1 cellular context compared by ENCODE assay signal in the genomic region with DNA sequence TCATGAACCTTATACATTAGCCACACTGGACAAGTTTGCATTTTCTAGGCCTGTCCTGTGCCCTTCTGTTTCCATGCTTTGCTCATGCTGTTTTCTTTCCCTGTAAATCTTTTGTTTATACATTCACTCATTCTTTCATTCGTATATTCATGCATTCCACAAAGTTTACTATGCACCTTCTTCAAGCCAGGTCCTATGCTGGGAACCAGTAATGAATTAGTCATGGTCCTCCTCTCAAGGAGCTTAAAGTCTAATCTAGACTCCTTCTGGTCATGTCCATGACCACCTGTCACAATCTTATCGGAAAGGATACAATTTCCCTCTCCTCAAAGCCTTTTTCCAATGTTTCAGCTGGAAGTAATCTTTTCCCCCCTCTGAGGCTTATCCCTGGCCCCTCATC.
TF ChIP-seq lines count a peak whose summit lies in the region.

No MANE protein-coding gene starts in this region.

TF ChIP-seq in IMR-90, 13 proteins besides CTCF, POLR2A, EP300 and RAD21 (continued from another document):
- TF ChIP-seq NFE2L2 (IDR thresholded peaks at IDR 0.05; ENCODE audit: low read depth, low read length) (no peak), MXI1 (IDR thresholded peaks at IDR 0.05; ENCODE audit: borderline replicate concordance, low read depth, low read length) (no peak), MAFK (IDR thresholded peaks at IDR 0.05; ENCODE audit: low read depth, low read length) (no peak), FOS (IDR thresholded peaks at IDR 0.05; ENCODE audit: low read depth, low read length) (no peak), BHLHE40 (IDR thresholded peaks at IDR 0.05; ENCODE audit: low read depth, low read length) (no peak), MAZ (IDR thresholded peaks at IDR 0.05; ENCODE audit: borderline replicate concordance, low read depth, low read length) (no peak), SMC3 (IDR thresholded peaks at IDR 0.05; ENCODE audit: low read depth, low read length) (no peak), CEBPB (IDR thresholded peaks at IDR 0.05; ENCODE audit: low read depth, low read length) (no peak), RCOR1 (IDR thresholded peaks at IDR 0.05; ENCODE audit: insufficient replicate concordance, low read length) (no peak)
- TF ChIP-seq, protein P1, sequence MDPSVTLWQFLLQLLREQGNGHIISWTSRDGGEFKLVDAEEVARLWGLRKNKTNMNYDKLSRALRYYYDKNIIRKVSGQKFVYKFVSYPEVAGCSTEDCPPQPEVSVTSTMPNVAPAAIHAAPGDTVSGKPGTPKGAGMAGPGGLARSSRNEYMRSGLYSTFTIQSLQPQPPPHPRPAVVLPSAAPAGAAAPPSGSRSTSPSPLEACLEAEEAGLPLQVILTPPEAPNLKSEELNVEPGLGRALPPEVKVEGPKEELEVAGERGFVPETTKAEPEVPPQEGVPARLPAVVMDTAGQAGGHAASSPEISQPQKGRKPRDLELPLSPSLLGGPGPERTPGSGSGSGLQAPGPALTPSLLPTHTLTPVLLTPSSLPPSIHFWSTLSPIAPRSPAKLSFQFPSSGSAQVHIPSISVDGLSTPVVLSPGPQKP (IDR thresholded peaks at IDR 0.05; ENCODE audit: borderline replicate concordance, low read depth, low read length) = no peak
TF ChIP-seq in IMR-90: peak in this region for 0.
